20 cellular contexts compared by ENCODE assay signal in genomic region chr2:178628590-178628989, GRCh38.
DNase-seq lines count a peak whose midpoint lies in the region; ATAC-seq, FAIRE-seq and TF ChIP-seq lines count a peak whose summit lies in the region.
"Had no signal": no experiment of that assay in that cellular context is flagged by ENCODE, and none has a peak within 500 bp of the region (broad histone marks: within the 10 kb centered on the region; RNA-seq: fewer than 3 reads in every experiment).

No MANE protein-coding gene starts in this region.

- H3K9me3 ChIP-seq in K562 (replicated peaks; ENCODE audit: control insufficient read depth, insufficient read depth, low read depth, low read length) (no peaks in the 10 kb centered on the region), psoas muscle (no peaks in the 10 kb centered on the region)

- no peak for ATAC-seq in K562
- ATAC-seq in left ventricle myocardium superior, result peak; percentile 74
- peak; percentile 56 to 67 (median 60) for ATAC-seq in psoas muscle
- ATAC-seq in HG03045 (IDR thresholded peaks at IDR 0.05; ENCODE audit: unreplicated experiment), result no peak
- ATAC-seq: GM12878 had no signal

- no peak overlapping the region for H3K4me3 ChIP-seq in K562
- peak overlapping the region; percentile 1 for H3K4me3 ChIP-seq in psoas muscle
- no peak overlapping the region for H3K4me3 ChIP-seq in H7 (ENCODE audit: insufficient read depth, low read depth, low read length)
- H3K4me3 ChIP-seq: GM12878, GM23248, PC-9 had no signal

- CTCF ChIA-PET in K562 (lab: Yijun Ruan, JAX; ENCODE audit: low intra/inter-chr PET ratio), result no interaction called here
- CTCF ChIA-PET in activated naive CD4-positive, alpha-beta T cell treated with anti-CD3 and anti-CD28 coated beads for 36 hours (lab: Charles Lee), result no interaction called here

- no peak for TF ChIP-seq EP300 in K562 (IDR thresholded peaks at IDR 0.05; ENCODE audit: low read length)

- TF ChIP-seq CTCF in K562 (IDR thresholded peaks at IDR 0.05 in 2 of 3, conservative IDR thresholded peaks at IDR 0.05 in 1 of 3; ENCODE audit: insufficient read depth in 2 of 3, low read depth in 1 of 3, low read length in 3 of 3) (no peak), psoas muscle (IDR thresholded peaks at IDR 0.05) (no peak)

- no peaks in the 10 kb centered on the region for H4K20me1 ChIP-seq in K562 (replicated peaks; ENCODE audit: control insufficient read depth, insufficient read depth, low read length)

- H3K27ac Mint-ChIP-seq in activated naive CD4-positive, alpha-beta T cell treated with anti-CD3 and anti-CD28 coated beads for 36 hours, result no peak overlapping the region

- H3K79me2 ChIP-seq in K562 (ENCODE audit: control insufficient read depth, insufficient read depth, low read length), result no peaks in the 10 kb centered on the region

- H3K4me3 Mint-ChIP-seq in activated naive CD4-positive, alpha-beta T cell treated with anti-CD3 and anti-CD28 coated beads for 36 hours, result no peak overlapping the region

- no peak overlapping the region for H2AFZ ChIP-seq in K562 (ENCODE audit: low read depth, low read length)
- H2AFZ ChIP-seq: GM23248, PC-9 had no signal

- H3K36me3 ChIP-seq in K562 (ENCODE audit: control insufficient read depth, insufficient read depth, low read length) (no peaks in the 10 kb centered on the region), psoas muscle (ENCODE audit: insufficient read depth in 1 of 2, low read depth in 1 of 2) (peaks cover 8 to 100% of the 10 kb centered on the region in 2 donors), H7 (replicated peaks; ENCODE audit: control insufficient read depth, insufficient read depth, low read length) (no peaks in the 10 kb centered on the region)

- intact Hi-C loops in K562 (cut with micrococcal nuclease), result no loop called here
- intact Hi-C loops in left ventricle myocardium superior (cut with micrococcal nuclease), result no loop called here
- intact Hi-C loops in psoas muscle (cut with DNase I), result no loop called here
- intact Hi-C loops in activated naive CD4-positive, alpha-beta T cell treated with anti-CD3 and anti-CD28 coated beads for 36 hours (cut with micrococcal nuclease), result no loop called here

- H3K27ac ChIP-seq in K562 (ENCODE audit: extremely low read depth, low read depth, low read length) (no peak overlapping the region), psoas muscle (peak overlapping the region; percentile 61)
- H3K27ac ChIP-seq: GM23248, HL-60, PC-9 had no signal

- H3K36me3 Mint-ChIP-seq in activated naive CD4-positive, alpha-beta T cell treated with anti-CD3 and anti-CD28 coated beads for 36 hours (ENCODE audit: low read depth), result peaks cover 16% of the 10 kb centered on the region

- 8% methylated on average over 4 of the region's 4 CpGs for WGBS in K562 (ENCODE audit: insufficient coverage, low coverage, missing lambda C conversion rate)
- WGBS in psoas muscle, 3 donors, result 22 to 47% (median 22%) methylated on average over 4 of the region's 4 CpGs

- no peaks in the 10 kb centered on the region for H3K27me3 Mint-ChIP-seq in activated naive CD4-positive, alpha-beta T cell treated with anti-CD3 and anti-CD28 coated beads for 36 hours (ENCODE audit: low read depth)

- H3K4me1 Mint-ChIP-seq in activated naive CD4-positive, alpha-beta T cell treated with anti-CD3 and anti-CD28 coated beads for 36 hours (ENCODE audit: low read depth), result no peaks in the 10 kb centered on the region

- H3K4me2 ChIP-seq in K562 (ENCODE audit: insufficient read depth, low read length), result no peak overlapping the region
- H3K4me2 ChIP-seq: PC-9 had no signal

- TF ChIP-seq RAD21 in K562 (CRISPR knock-in tag; conservative IDR thresholded peaks at IDR 0.05 in 1 of 2, IDR thresholded peaks at IDR 0.05 in 1 of 2), result no peak

- no peak overlapping the region for H3K9ac ChIP-seq in K562 (ENCODE audit: insufficient read depth in 1 of 2, low read depth in 2 of 2, low read length in 2 of 2)
- H3K9ac ChIP-seq: GM23248 had no signal

- no TSS peak for BruUV-seq in K562 (replicated peaks; lab: Mats Ljungman, UMichigan)

- H3K4me1 ChIP-seq in K562 (replicated peaks in 1 of 2; ENCODE audit: control insufficient read depth in 2 of 2, insufficient read depth in 2 of 2, low read length in 2 of 2), result no peaks in the 10 kb centered on the region
- H3K4me1 ChIP-seq in psoas muscle, result peaks cover 68% of the 10 kb centered on the region

- FAIRE-seq in K562 (lab: Jason Lieb, UNC), result no peak
- FAIRE-seq: GM12878, GM18507, GM19239 had no signal

- in situ Hi-C loops in K562 (cut with MboI), result no loop called here

- POLR2A ChIA-PET in K562 (lab: Yijun Ruan, JAX), result no interaction called here

- DNase-seq in EH (ENCODE audit: low read depth) (peak; percentile 25), K562 (ENCODE audit: extremely low read depth in 1 of 4, low spot score in 3 of 4) (no peak), left ventricle myocardium superior (no peak), psoas muscle (no peak), H7 (no peak)
- no peak for DNase-seq in activated naive CD4-positive, alpha-beta T cell treated with anti-CD3 and anti-CD28 coated beads for 36 hours
- no peak for DNase-seq in activated CD4-positive, alpha-beta T cell treated with anti-CD3 and anti-CD28 coated beads, Interleukin-2, amount 50 U/mL, for 48 hours
- DNase-seq: AML-193, Calu3, GM23248, NCI-H1048, NCI-H146, NCI-H345, NCI-H69, PC-9 had no signal

- peaks cover 3 to 10% of the 10 kb centered on the region in 2 experiments; a peak in 3 of 5 replicates for H3K27me3 ChIP-seq in K562 (ENCODE audit: control insufficient read depth in 2 of 2, insufficient read depth in 2 of 2, low read length in 2 of 2)
- H3K27me3 ChIP-seq in psoas muscle (ENCODE audit: insufficient read depth in 3 of 3, low read length in 2 of 3), result no peaks in the 10 kb centered on the region
- no peaks in the 10 kb centered on the region for H3K27me3 ChIP-seq in H7 (ENCODE audit: control insufficient read depth, insufficient read depth, low read length)

- no peak for TF ChIP-seq POLR2A in K562 (conservative IDR thresholded peaks at IDR 0.05)

- no peaks in the 10 kb centered on the region for H3K9me3 Mint-ChIP-seq in activated naive CD4-positive, alpha-beta T cell treated with anti-CD3 and anti-CD28 coated beads for 36 hours

- no peaks in the 10 kb centered on the region for H3K9me1 ChIP-seq in K562 (ENCODE audit: control insufficient read depth, insufficient read depth, low read length)

TF ChIP-seq in K562, 482 proteins besides CTCF, POLR2A, EP300 and RAD21:
- TF ChIP-seq HNRNPL (IDR thresholded peaks at IDR 0.05; ENCODE audit: low read depth, low read length), result no peak
- TF ChIP-seq MEF2D (tag; conservative IDR thresholded peaks at IDR 0.05; ENCODE audit: low read depth), result peak; percentile 85; the same call in 1 of the 2 replicates
- TF ChIP-seq, protein P1, sequence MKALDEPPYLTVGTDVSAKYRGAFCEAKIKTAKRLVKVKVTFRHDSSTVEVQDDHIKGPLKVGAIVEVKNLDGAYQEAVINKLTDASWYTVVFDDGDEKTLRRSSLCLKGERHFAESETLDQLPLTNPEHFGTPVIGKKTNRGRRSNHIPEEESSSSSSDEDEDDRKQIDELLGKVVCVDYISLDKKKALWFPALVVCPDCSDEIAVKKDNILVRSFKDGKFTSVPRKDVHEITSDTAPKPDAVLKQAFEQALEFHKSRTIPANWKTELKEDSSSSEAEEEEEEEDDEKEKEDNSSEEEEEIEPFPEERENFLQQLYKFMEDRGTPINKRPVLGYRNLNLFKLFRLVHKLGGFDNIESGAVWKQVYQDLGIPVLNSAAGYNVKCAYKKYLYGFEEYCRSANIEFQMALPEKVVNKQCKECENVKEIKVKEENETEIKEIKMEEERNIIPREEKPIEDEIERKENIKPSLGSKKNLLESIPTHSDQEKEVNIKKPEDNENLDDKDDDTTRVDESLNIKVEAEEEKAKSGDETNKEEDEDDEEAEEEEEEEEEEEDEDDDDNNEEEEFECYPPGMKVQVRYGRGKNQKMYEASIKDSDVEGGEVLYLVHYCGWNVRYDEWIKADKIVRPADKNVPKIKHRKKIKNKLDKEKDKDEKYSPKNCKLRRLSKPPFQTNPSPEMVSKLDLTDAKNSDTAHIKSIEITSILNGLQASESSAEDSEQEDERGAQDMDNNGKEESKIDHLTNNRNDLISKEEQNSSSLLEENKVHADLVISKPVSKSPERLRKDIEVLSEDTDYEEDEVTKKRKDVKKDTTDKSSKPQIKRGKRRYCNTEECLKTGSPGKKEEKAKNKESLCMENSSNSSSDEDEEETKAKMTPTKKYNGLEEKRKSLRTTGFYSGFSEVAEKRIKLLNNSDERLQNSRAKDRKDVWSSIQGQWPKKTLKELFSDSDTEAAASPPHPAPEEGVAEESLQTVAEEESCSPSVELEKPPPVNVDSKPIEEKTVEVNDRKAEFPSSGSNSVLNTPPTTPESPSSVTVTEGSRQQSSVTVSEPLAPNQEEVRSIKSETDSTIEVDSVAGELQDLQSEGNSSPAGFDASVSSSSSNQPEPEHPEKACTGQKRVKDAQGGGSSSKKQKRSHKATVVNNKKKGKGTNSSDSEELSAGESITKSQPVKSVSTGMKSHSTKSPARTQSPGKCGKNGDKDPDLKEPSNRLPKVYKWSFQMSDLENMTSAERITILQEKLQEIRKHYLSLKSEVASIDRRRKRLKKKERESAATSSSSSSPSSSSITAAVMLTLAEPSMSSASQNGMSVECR (CRISPR knock-in tag; IDR thresholded peaks at IDR 0.05), result no peak
- no peak for TF ChIP-seq PCBP2 (IDR thresholded peaks at IDR 0.05; ENCODE audit: low read depth, low read length, poor library complexity, severe bottlenecking)

Comparison
In these comparisons a context has a peak if more than half of its experiments do, and no peak if none do; other contexts are left out.
1. ATAC-seq: peak in left ventricle myocardium superior (single experiment) and psoas muscle (4 of 4); none in K562 (single experiment) and HG03045 (single experiment).